In genomic region chr20:5002077-5002413, GRCh38 we compare ENCODE assay signal across 8 cellular contexts. TPM values are rescaled to one million over a fixed set of nuclear protein-coding genes. Genes with fewer than 3 reads are reported as not detected.
DNase-seq lines count a peak whose midpoint lies in the region; ATAC-seq, FAIRE-seq and TF ChIP-seq lines count a peak whose summit lies in the region.

No MANE protein-coding gene starts in this region.

- H4K20me1 ChIP-seq in PC-9 (ENCODE audit: insufficient read depth) (peaks cover 4% of the 10 kb centered on the region; the same call in 1 of the 2 replicates), endothelial cell of umbilical vein (replicated peaks; ENCODE audit: control insufficient read depth, extremely low read depth, insufficient read depth, low read length) (no peaks in the 10 kb centered on the region)

- intact Hi-C loops in PC-9 (cut with micrococcal nuclease; ENCODE audit: unreplicated experiment), result loop anchor here (5.0 kb wide), 1 partner anchor 70 kb away; no protein-coding TSS in a partner anchor
- intact Hi-C loops in endothelial cell of umbilical vein (cut with micrococcal nuclease), result no loop called here
- intact Hi-C loops in ovary (cut with DNase I), result no loop called here

- TF ChIP-seq CTCF in GM06990 (IDR thresholded peaks at IDR 0.05; ENCODE audit: insufficient read depth, low read length, poor library complexity, severe bottlenecking) (no peak), PC-9 (conservative IDR thresholded peaks at IDR 0.05) (no peak), endothelial cell of umbilical vein (IDR thresholded peaks at IDR 0.05; ENCODE audit: extremely low read depth in 1 of 2, insufficient read depth in 1 of 2, low read depth in 1 of 2, low read length in 2 of 2) (no peak), ovary (IDR thresholded peaks at IDR 0.05) (no peak), GM10248 (IDR thresholded peaks at IDR 0.05; ENCODE audit: control extremely low read depth, extremely low read depth, low read depth, missing control alignments) (no peak), omental fat pad (IDR thresholded peaks at IDR 0.05) (no peak)

- H3K4me2 ChIP-seq in PC-9 (peak overlapping the region; percentile 85), endothelial cell of umbilical vein (ENCODE audit: insufficient read depth, low read length) (no peak overlapping the region)

- ATAC-seq in GM19467 (IDR thresholded peaks at IDR 0.05; ENCODE audit: unreplicated experiment) (no peak), omental fat pad (ENCODE audit: low FRiP score) (no peak)

- POLR2A ChIA-PET in PC-9 (lab: Charles Lee; ENCODE audit: unreplicated experiment), result no interaction called here
- POLR2A ChIA-PET in endothelial cell of umbilical vein (lab: Charles Lee), result no interaction called here
- POLR2A ChIA-PET in GM10248 (lab: Yijun Ruan, JAX), result no interaction called here

- H3K79me2 ChIP-seq in PC-9 (ENCODE audit: low read depth) (peaks cover 39% of the 10 kb centered on the region), endothelial cell of umbilical vein (ENCODE audit: control insufficient read depth, insufficient read depth, low read length) (peaks cover 19% of the 10 kb centered on the region)

- no peaks in the 10 kb centered on the region for H3K9me1 ChIP-seq in endothelial cell of umbilical vein (replicated peaks; ENCODE audit: control insufficient read depth, extremely low read depth, insufficient read depth, low read length)

- no peak for TF ChIP-seq POLR2A in endothelial cell of umbilical vein (IDR thresholded peaks at IDR 0.05; ENCODE audit: low read depth, low read length)
- no peak for TF ChIP-seq POLR2A in ovary (IDR thresholded peaks at IDR 0.05)

- 22 to 37% (median 24%) methylated on average over 5 of the region's 5 CpGs for WGBS in ovary, 3 donors

- DNase-seq in GM06990 (ENCODE audit: extremely low read depth, insufficient read length) (no peak), PC-9 (no peak), endothelial cell of umbilical vein (ENCODE audit: low read depth, low spot score) (no peak), ovary (peak in 2 of 5 donors; percentile 32 to 44), glomerular visceral epithelial cell (ENCODE audit: extremely low spot score) (no peak), GM10248 (ENCODE audit: extremely low spot score) (no peak), omental fat pad (ENCODE audit: low spot score) (no peak)

- H3K27me3 ChIP-seq in GM06990 (replicated peaks; ENCODE audit: control insufficient read depth, insufficient read depth, low read length) (no peaks in the 10 kb centered on the region), PC-9 (ENCODE audit: insufficient read depth, low read depth) (no peaks in the 10 kb centered on the region), endothelial cell of umbilical vein (ENCODE audit: control insufficient read depth in 2 of 2, insufficient read depth in 2 of 2, low read length in 2 of 2) (no peaks in the 10 kb centered on the region), ovary (no peaks in the 10 kb centered on the region)

- H3K4me3 ChIP-seq in GM06990 (replicated peaks; ENCODE audit: low read depth, low read length) (peak overlapping the region; percentile 12), PC-9 (peak overlapping the region; percentile 76), endothelial cell of umbilical vein (replicated peaks in 1 of 3; ENCODE audit: insufficient read depth in 1 of 3, low read depth in 1 of 3, low read length in 3 of 3) (peak overlapping the region in 1 of 3 experiments; percentile 56), ovary (peak overlapping the region; percentile 90)

- peaks cover 9% of the 10 kb centered on the region for H3F3A ChIP-seq in PC-9 (ENCODE audit: insufficient read depth, low read depth)

- H3K9me2 ChIP-seq in PC-9 (ENCODE audit: insufficient read depth), result no peaks in the 10 kb centered on the region

- peak overlapping the region; percentile 88 for H2AFZ ChIP-seq in PC-9
- peak overlapping the region; percentile 99 for H2AFZ ChIP-seq in endothelial cell of umbilical vein (ENCODE audit: low read depth, low read length)

- no peak for TF ChIP-seq EP300 in ovary (IDR thresholded peaks at IDR 0.05)

- H3K36me3 ChIP-seq in GM06990 (ENCODE audit: control insufficient read depth, insufficient read depth, low read length), result no peaks in the 10 kb centered on the region
- no peaks in the 10 kb centered on the region for H3K36me3 ChIP-seq in PC-9 (ENCODE audit: low read depth)
- H3K36me3 ChIP-seq in endothelial cell of umbilical vein (ENCODE audit: control insufficient read depth in 2 of 2, extremely low read depth in 1 of 2, insufficient read depth in 2 of 2, low read length in 2 of 2), result no peaks in the 10 kb centered on the region
- H3K36me3 ChIP-seq in ovary, result no peaks in the 10 kb centered on the region

- FAIRE-seq in endothelial cell of umbilical vein (lab: Jason Lieb, UNC), result peak; percentile 4

- BruUV-seq in PC-9 (replicated peaks; lab: Mats Ljungman, UMichigan) (no TSS peak), endothelial cell of umbilical vein (replicated peaks; lab: Mats Ljungman, UMichigan) (no TSS peak)

- H3K9me3 ChIP-seq in PC-9 (ENCODE audit: insufficient read depth, low read depth) (no peaks in the 10 kb centered on the region), endothelial cell of umbilical vein (replicated peaks; ENCODE audit: control insufficient read depth, insufficient read depth, low read length) (no peaks in the 10 kb centered on the region), ovary (no peaks in the 10 kb centered on the region)

- H3K27ac ChIP-seq in PC-9 (peak overlapping the region; percentile 45), endothelial cell of umbilical vein (ENCODE audit: insufficient read depth, low read depth, low read length) (no peak overlapping the region), ovary (no peak overlapping the region)

- no peak overlapping the region for H3K9ac ChIP-seq in endothelial cell of umbilical vein (replicated peaks; ENCODE audit: extremely low read depth, insufficient read depth, low read length)

- CTCF ChIA-PET in PC-9 (lab: Charles Lee) (no interaction called here), endothelial cell of umbilical vein (lab: Charles Lee) (no interaction called here), GM10248 (lab: Yijun Ruan, JAX) (no interaction called here)

- H3K4me1 ChIP-seq in PC-9 (replicated peaks; ENCODE audit: insufficient read depth), result peaks cover 19% of the 10 kb centered on the region
- H3K4me1 ChIP-seq in endothelial cell of umbilical vein (ENCODE audit: control insufficient read depth, extremely low read depth, insufficient read depth, low read length), result peaks cover 13% of the 10 kb centered on the region
- peaks cover 12% of the 10 kb centered on the region for H3K4me1 ChIP-seq in ovary (ENCODE audit: insufficient read depth)

- dilution Hi-C loops in endothelial cell of umbilical vein (cut with MboI; ENCODE audit: extremely low pct_ligation_motif_present, low sequenced_read_pairs), result no loop called here

TF ChIP-seq in endothelial cell of umbilical vein, 7 proteins besides CTCF, POLR2A, EP300 and RAD21:
- no peak for TF ChIP-seq MYC (IDR thresholded peaks at IDR 0.05; ENCODE audit: low read depth, low read length)
- no peak for TF ChIP-seq JUN (IDR thresholded peaks at IDR 0.05; ENCODE audit: borderline replicate concordance, insufficient read depth, insufficient read length, low read depth)
TF ChIP-seq in endothelial cell of umbilical vein: peak in this region for 0.

RNA-seq across cellular contexts. Expression of gene SLC23A2, which starts 0.7 kb away (rescaled TPM):
- total RNA-seq in PC-9 (2021) (20.4 and 22.3 TPM in 2 replicates), endothelial cell of umbilical vein (23.3 and 24.4 TPM in 2 replicates), ovary (10 to 100 TPM; 28.7 to 95.6 (median 61.0) TPM), omental fat pad (10 to 100 TPM; 17.1 to 22.9 (median 20.1) TPM)
- polyA plus RNA-seq in endothelial cell of umbilical vein (21.6 and 24.5 TPM in 2 replicates), ovary (10 to 100 TPM; 36.1 to 62.9 TPM)
- polyA plus RNA-seq in endothelial cell of umbilical vein (2011; cell fraction: cytosol; rRNA removed), result 12.8 and 13.4 TPM in 2 replicates
- polyA plus RNA-seq in endothelial cell of umbilical vein (2011; cell fraction: nucleus; rRNA removed), result 39.2 and 40.8 TPM in 2 replicates
- polyA plus RNA-seq in endothelial cell of umbilical vein (2012), result 15.1 and 17.8 TPM in 2 replicates
- polyA minus RNA-seq in endothelial cell of umbilical vein, result 49.1 and 57.1 TPM in 2 replicates
- 5.7 TPM for polyA minus RNA-seq in endothelial cell of umbilical vein (2011; cell fraction: cytosol; rRNA and poly(A)+ RNA removed)
- 32.7 and 41.9 TPM in 2 replicates for polyA minus RNA-seq in endothelial cell of umbilical vein (2011; cell fraction: nucleus; rRNA and poly(A)+ RNA removed)
